ENCODE assay signal across 13 cellular contexts in the genomic region with DNA sequence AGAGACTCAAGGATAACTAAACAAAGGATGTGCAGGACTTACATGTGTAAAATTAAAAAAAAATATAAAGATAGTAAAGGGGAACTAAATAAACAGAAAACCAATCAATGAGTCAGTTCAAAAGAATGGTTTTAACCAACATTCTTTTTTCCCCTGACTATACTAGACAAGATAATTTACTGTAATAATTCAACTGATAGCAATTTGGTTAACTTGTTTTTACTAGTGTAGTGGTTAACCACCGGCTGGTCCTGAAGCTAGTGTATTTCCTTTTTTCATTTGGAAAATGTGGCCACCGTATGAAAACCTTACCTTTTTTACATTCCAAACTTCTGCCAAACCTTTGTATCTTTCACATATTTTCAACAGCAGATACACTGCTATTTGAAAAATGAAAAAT.
DNase-seq lines count a peak whose midpoint lies in the region; ATAC-seq, FAIRE-seq and TF ChIP-seq lines count a peak whose summit lies in the region.
"Had no signal": no experiment of that assay in that cellular context is flagged by ENCODE, and none has a peak within 500 bp of the region (broad histone marks: within the 10 kb centered on the region; RNA-seq: fewer than 3 reads in every experiment).

No MANE protein-coding gene starts in this region.

- peak; percentile 37 for DNase-seq in NOMO-1 treated with DMSO at 0.1 percent for 48 hours (lab: John Stamatoyannopoulos, UW; ENCODE audit: unreplicated experiment)
- no peak for DNase-seq in NOMO-1 treated with dmso at 0.1 percent for 144 hours (lab: John Stamatoyannopoulos, UW; ENCODE audit: unreplicated experiment)
- DNase-seq in bronchial epithelial cell (ENCODE audit: low read depth) = peak; percentile 41
- peak; percentile 25 for DNase-seq in urothelium cell line (ENCODE audit: low spot score)
- DNase-seq in tibial artery = no peak
- DNase-seq: 8988T; activated CD4-positive, alpha-beta T cell treated with anti-CD3 and anti-CD28 coated beads, Interleukin-2, amount 50 U/mL, for 48 hours; activated gamma-delta T cell; central memory CD4-positive, alpha-beta T cell had no signal

- ATAC-seq in HG03521 (IDR thresholded peaks at IDR 0.05; ENCODE audit: unreplicated experiment) (peak; percentile 60), GM21576 (IDR thresholded peaks at IDR 0.05; ENCODE audit: unreplicated experiment) (no peak), HG02852 (IDR thresholded peaks at IDR 0.05; ENCODE audit: unreplicated experiment) (no peak)

- no peaks in the 10 kb centered on the region for H3K27me3 ChIP-seq in bronchial epithelial cell (ENCODE audit: control insufficient read depth, insufficient read depth, low read length)
- H3K27me3 ChIP-seq in tibial artery = no peaks in the 10 kb centered on the region
- H3K27me3 ChIP-seq: tibial nerve had no signal

- H3K36me3 ChIP-seq in bronchial epithelial cell (ENCODE audit: control insufficient read depth, insufficient read depth, low read length) (no peaks in the 10 kb centered on the region), tibial artery (no peaks in the 10 kb centered on the region)
- H3K36me3 ChIP-seq: tibial nerve had no signal

- no peaks in the 10 kb centered on the region for H3K4me1 ChIP-seq in tibial artery

- FAIRE-seq in bronchial epithelial cell (lab: Jason Lieb, UNC) = no peak
- no peak for FAIRE-seq in urothelium cell line (lab: Jason Lieb, UNC)

- intact Hi-C loops in tibial artery (cut with DNase I; ENCODE audit: low total_unique reads) = no loop called here

- no peak for TF ChIP-seq CTCF in bronchial epithelial cell (IDR thresholded peaks at IDR 0.05; ENCODE audit: insufficient read depth, low read length, severe bottlenecking)
- no peak for TF ChIP-seq CTCF in tibial artery (IDR thresholded peaks at IDR 0.05)

- H3K27ac ChIP-seq in tibial artery = no peak overlapping the region

- H3K4me3 ChIP-seq in bronchial epithelial cell (ENCODE audit: low read depth, low read length) (no peak overlapping the region), tibial artery (no peak overlapping the region)
- H3K4me3 ChIP-seq: tibial nerve had no signal

- no peaks in the 10 kb centered on the region for H3K9me3 ChIP-seq in tibial artery
- H3K9me3 ChIP-seq: tibial nerve had no signal

Comparison
In these comparisons a context has a peak if more than half of its experiments do, and no peak if none do; other contexts are left out.
1. DNase-seq: peak in NOMO-1 treated with DMSO at 0.1 percent for 48 hours (single experiment), bronchial epithelial cell (single experiment) and urothelium cell line (single experiment); none in NOMO-1 treated with dmso at 0.1 percent for 144 hours (single experiment) and tibial artery (0 of 2).